ENCODE assay signal across 15 cellular contexts in the genomic region with DNA sequence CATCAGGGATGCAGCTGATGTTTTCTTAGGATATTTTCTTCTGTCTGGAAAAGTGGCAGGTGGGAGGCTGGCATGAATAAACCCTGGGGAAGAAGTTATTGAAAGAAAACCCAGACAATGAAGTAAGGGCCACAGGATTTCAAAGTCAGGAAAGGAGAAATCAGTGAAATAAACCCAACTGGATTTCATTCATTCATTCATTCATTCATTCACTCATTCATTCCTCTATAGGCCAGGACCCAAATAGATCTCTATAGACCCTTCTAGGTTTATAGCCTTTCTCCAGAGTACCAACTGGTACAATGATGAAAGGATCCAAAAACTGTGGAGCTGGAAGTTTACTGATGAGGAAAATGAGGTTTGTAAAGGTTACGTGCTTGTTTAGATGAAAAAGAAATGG.
DNase-seq lines count a peak whose midpoint lies in the region; ATAC-seq lines count a peak whose summit lies in the region.
"Had no signal": no experiment of that assay in that cellular context is flagged by ENCODE, and none has a peak within 500 bp of the region (broad histone marks: within the 10 kb centered on the region; RNA-seq: fewer than 3 reads in every experiment).

No MANE protein-coding gene starts in this region.

- no peaks in the 10 kb centered on the region for H3K36me3 ChIP-seq in H7 (replicated peaks; ENCODE audit: control insufficient read depth, insufficient read depth, low read length)

- no peak overlapping the region for H3K4me3 Mint-ChIP-seq in activated naive CD8-positive, alpha-beta T cell
- no peak overlapping the region for H3K4me3 Mint-ChIP-seq in activated naive CD8-positive, alpha-beta T cell treated with anti-CD3 and anti-CD28 coated beads, Interleukin-2, amount 50 U/mL, for 24 hours
- H3K4me3 Mint-ChIP-seq in T-helper 17 cell (no peak overlapping the region), memory B cell (no peak overlapping the region)
- H3K4me3 Mint-ChIP-seq: GM23338, H9 had no signal

- H3K4me3 ChIP-seq in H7 (ENCODE audit: insufficient read depth, low read depth, low read length), result no peak overlapping the region
- H3K4me3 ChIP-seq: GM23338 had no signal

- peak overlapping the region; percentile 5 for H3K27ac Mint-ChIP-seq in activated naive CD8-positive, alpha-beta T cell
- no peak overlapping the region for H3K27ac Mint-ChIP-seq in activated naive CD8-positive, alpha-beta T cell treated with anti-CD3 and anti-CD28 coated beads, Interleukin-2, amount 50 U/mL, for 24 hours
- H3K27ac Mint-ChIP-seq in T-helper 17 cell (peak overlapping the region; percentile 34), memory B cell (peak overlapping the region; percentile 87)
- H3K27ac Mint-ChIP-seq: CD4-positive, alpha-beta memory T cell; GM23338; H9 had no signal

- DNase-seq in activated naive CD8-positive, alpha-beta T cell treated with anti-CD3 and anti-CD28 coated beads, Interleukin-2, amount 50 U/mL, for 24 hours, result no peak
- DNase-seq in T-helper 17 cell, result no peak
- DNase-seq in memory B cell (ENCODE audit: low spot score in 2 of 2), result no peak
- no peak for DNase-seq in KBM-7
- DNase-seq in H7, result no peak
- DNase-seq: CD4-positive, alpha-beta memory T cell; COR-L47; DMS153; GF-D8; H9 had no signal

- no peaks in the 10 kb centered on the region for H3K9me3 Mint-ChIP-seq in activated naive CD8-positive, alpha-beta T cell (ENCODE audit: low read depth)
- no peaks in the 10 kb centered on the region for H3K9me3 Mint-ChIP-seq in activated naive CD8-positive, alpha-beta T cell treated with anti-CD3 and anti-CD28 coated beads, Interleukin-2, amount 50 U/mL, for 24 hours
- no peaks in the 10 kb centered on the region for H3K9me3 Mint-ChIP-seq in memory B cell
- H3K9me3 Mint-ChIP-seq: GM23338, H9 had no signal

- H3K27me3 ChIP-seq in H7 (ENCODE audit: control insufficient read depth, insufficient read depth, low read length), result no peaks in the 10 kb centered on the region

- in situ Hi-C loops in KBM-7 (cut with MboI; ENCODE audit: low pct_unique_long_range_greater_than_20kb, low sequenced_read_pairs), result no loop called here

- peaks cover 5% of the 10 kb centered on the region for H3K36me3 Mint-ChIP-seq in activated naive CD8-positive, alpha-beta T cell
- H3K36me3 Mint-ChIP-seq in activated naive CD8-positive, alpha-beta T cell treated with anti-CD3 and anti-CD28 coated beads, Interleukin-2, amount 50 U/mL, for 24 hours (ENCODE audit: low read depth), result peaks cover 5% of the 10 kb centered on the region
- H3K36me3 Mint-ChIP-seq in T-helper 17 cell (ENCODE audit: low read depth), result peaks cover 5% of the 10 kb centered on the region
- no peaks in the 10 kb centered on the region for H3K36me3 Mint-ChIP-seq in memory B cell

- peaks cover 5% of the 10 kb centered on the region for H3K4me1 Mint-ChIP-seq in activated naive CD8-positive, alpha-beta T cell (ENCODE audit: low read depth)
- peaks cover 16% of the 10 kb centered on the region for H3K4me1 Mint-ChIP-seq in activated naive CD8-positive, alpha-beta T cell treated with anti-CD3 and anti-CD28 coated beads, Interleukin-2, amount 50 U/mL, for 24 hours
- H3K4me1 Mint-ChIP-seq in T-helper 17 cell (peaks cover 9% of the 10 kb centered on the region), memory B cell (peaks cover 47% of the 10 kb centered on the region)
- H3K4me1 Mint-ChIP-seq: GM23338, H9 had no signal

- H3K27me3 Mint-ChIP-seq in activated naive CD8-positive, alpha-beta T cell, result no peaks in the 10 kb centered on the region
- no peaks in the 10 kb centered on the region for H3K27me3 Mint-ChIP-seq in activated naive CD8-positive, alpha-beta T cell treated with anti-CD3 and anti-CD28 coated beads, Interleukin-2, amount 50 U/mL, for 24 hours
- H3K27me3 Mint-ChIP-seq in T-helper 17 cell (no peaks in the 10 kb centered on the region), memory B cell (no peaks in the 10 kb centered on the region)
- H3K27me3 Mint-ChIP-seq: CD4-positive, alpha-beta memory T cell had no signal

- no peak for ATAC-seq in activated naive CD8-positive, alpha-beta T cell treated with anti-CD3 and anti-CD28 coated beads, Interleukin-2, amount 50 U/mL, for 24 hours
- ATAC-seq in T-helper 17 cell (no peak), memory B cell (ENCODE audit: low read depth) (no peak), HG02884 (IDR thresholded peaks at IDR 0.05; ENCODE audit: unreplicated experiment) (no peak), GM19351 (IDR thresholded peaks at IDR 0.05; ENCODE audit: unreplicated experiment) (no peak)
- ATAC-seq: GM23338, HepG2 had no signal

- H3K9me3 ChIP-seq in T-helper 17 cell (ENCODE audit: control insufficient read depth, low read length, poor library complexity, severe bottlenecking), result no peaks in the 10 kb centered on the region
